Comparison of ENCODE assay signal across 1 cellular context in the genomic region with DNA sequence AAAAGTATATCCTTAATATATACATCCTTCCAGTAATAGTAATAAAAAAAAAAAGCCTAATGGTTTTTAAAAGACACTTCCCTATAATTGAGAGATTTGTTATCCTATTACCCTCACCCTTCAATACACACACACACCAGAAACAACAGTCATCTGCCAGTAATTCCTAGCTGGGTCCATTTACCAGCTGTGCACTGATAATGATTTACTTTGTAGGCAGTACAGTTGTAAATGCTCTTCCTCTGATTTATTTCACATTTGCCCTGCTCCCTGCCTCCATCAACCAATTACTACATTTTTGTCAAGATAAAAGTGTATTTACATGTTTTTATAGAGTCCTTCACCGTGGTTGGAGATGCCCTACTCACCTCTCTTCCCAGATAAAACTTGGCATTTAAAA.
TF ChIP-seq lines count a peak whose summit lies in the region.

No MANE protein-coding gene starts in this region.

TF ChIP-seq in IMR-90, 13 proteins besides CTCF, POLR2A, EP300 and RAD21 (continued from another document):
- TF ChIP-seq MAFK (IDR thresholded peaks at IDR 0.05; ENCODE audit: low read depth, low read length) (no peak), MAZ (IDR thresholded peaks at IDR 0.05; ENCODE audit: borderline replicate concordance, low read depth, low read length) (no peak), RCOR1 (IDR thresholded peaks at IDR 0.05; ENCODE audit: insufficient replicate concordance, low read length) (no peak), NFE2L2 (IDR thresholded peaks at IDR 0.05; ENCODE audit: low read depth, low read length) (no peak)
- TF ChIP-seq, protein P1, sequence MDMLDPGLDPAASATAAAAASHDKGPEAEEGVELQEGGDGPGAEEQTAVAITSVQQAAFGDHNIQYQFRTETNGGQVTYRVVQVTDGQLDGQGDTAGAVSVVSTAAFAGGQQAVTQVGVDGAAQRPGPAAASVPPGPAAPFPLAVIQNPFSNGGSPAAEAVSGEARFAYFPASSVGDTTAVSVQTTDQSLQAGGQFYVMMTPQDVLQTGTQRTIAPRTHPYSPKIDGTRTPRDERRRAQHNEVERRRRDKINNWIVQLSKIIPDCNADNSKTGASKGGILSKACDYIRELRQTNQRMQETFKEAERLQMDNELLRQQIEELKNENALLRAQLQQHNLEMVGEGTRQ (IDR thresholded peaks at IDR 0.05; ENCODE audit: low read depth, low read length) = no peak
